9 cellular contexts compared by ENCODE assay signal in the genomic region with DNA sequence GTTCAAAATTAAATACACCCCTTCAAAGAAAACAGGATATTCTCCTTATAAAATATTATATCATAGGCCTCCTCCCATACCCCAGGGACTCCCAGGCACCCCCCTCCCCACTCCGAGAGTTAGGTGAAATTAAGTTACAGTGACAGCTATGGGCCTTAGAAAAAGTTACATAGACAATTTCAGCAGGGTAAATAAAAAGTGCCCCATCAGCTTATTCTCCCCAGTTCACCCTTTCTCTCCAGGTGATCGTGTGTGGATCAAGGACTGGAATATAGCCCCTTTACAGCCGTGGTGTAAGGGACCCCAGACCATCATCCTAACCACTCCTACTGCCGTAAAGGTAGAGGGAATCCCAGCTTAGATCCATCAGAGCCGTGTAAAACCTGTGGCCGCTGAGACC.
"Had no signal": no experiment of that assay in that cellular context is flagged by ENCODE, and none has a peak within 500 bp of the region (broad histone marks: within the 10 kb centered on the region; RNA-seq: fewer than 3 reads in every experiment).

No MANE protein-coding gene starts in this region.

- DNase-seq: GM23248, GOT3, H7, HFFc6, KG1 had no signal

- H3K4me1 ChIP-seq: HAP-1 had no signal

- H3K9me3 Mint-ChIP-seq: HFFc6 had no signal

- H3K9ac ChIP-seq: GM23248 had no signal

- H3K27ac Mint-ChIP-seq: HFFc6 had no signal

- H3K36me3 ChIP-seq: HAP-1 had no signal

- H3K27ac ChIP-seq: GM23248, HL-60 had no signal

- H2AFZ ChIP-seq: GM23248 had no signal

- H3K4me3 Mint-ChIP-seq: HFFc6 had no signal

- H3K9me3 ChIP-seq: HAP-1 had no signal

- ATAC-seq: HCT116, K562 had no signal

- H3K4me3 ChIP-seq: GM23248, HAP-1, K562 had no signal

- FAIRE-seq: K562 had no signal
